Comparison of ENCODE assay signal across 29 cellular contexts in genomic region chr5:88806338-88806737, GRCh38.
"Had no signal": no experiment of that assay in that cellular context is flagged by ENCODE, and none has a peak within 500 bp of the region (broad histone marks: within the 10 kb centered on the region; RNA-seq: fewer than 3 reads in every experiment).

No MANE protein-coding gene starts in this region.

- H3K36me3 ChIP-seq: neutrophil, right lobe of liver, vagina, WERI-Rb-1 had no signal

- ATAC-seq: esophagus mucosa; heart right ventricle; left lung; lower lobe of right lung; mucosa of descending colon; right lobe of liver; stimulated activated naive CD8-positive, alpha-beta T cell treated with anti-CD3 and anti-CD28 coated beads, Interleukin-15, amount 100 ng/mL, for 72 hours; T-helper 17 cell had no signal

- DNase-seq: activated CD4-positive, alpha-beta memory T cell treated with anti-CD3 and anti-CD28 coated beads for 36 hours; activated CD4-positive, alpha-beta T cell treated with anti-CD3 and anti-CD28 coated beads, Interleukin-2, amount 10 ng/mL, durations not matched to agents 24 days and 14 days; activated CD4-positive, CD25-positive, alpha-beta regulatory T cell treated with anti-CD3 and anti-CD28 coated beads, Interleukin-2, amount 50 U/mL, for 72 hours; activated CD8-positive, alpha-beta memory T cell treated with anti-CD3 and anti-CD28 coated beads, Interleukin-2, amount 50 U/mL, for 48 hours; activated gamma-delta T cell; activated naive CD4-positive, alpha-beta T cell treated with anti-CD3 and anti-CD28 coated beads, Interleukin-2, amount 50 U/mL, for 16 hours; activated T-cell treated with anti-CD3 and anti-CD28 coated beads, Interleukin-2, amount 50 U/mL, for 24 hours; amygdala; caudate nucleus; cortex of kidney; foreskin fibroblast; heart right ventricle; kidney glomerular epithelial cell; left lung; lower lobe of right lung; mesendoderm; mucosa of descending colon; right lobe of liver; stimulated activated CD4-positive, alpha-beta T cell treated with anti-CD3 and anti-CD28 coated beads, Interleukin-2, amount 100 ng/mL, for 48 hours; stimulated activated naive CD8-positive, alpha-beta T cell treated with anti-CD3 and anti-CD28 coated beads, Interleukin-15, amount 100 ng/mL, for 72 hours; substantia nigra; T-helper 17 cell; T1000; upper lobe of left lung; WERI-Rb-1 had no signal

- H3K27ac ChIP-seq: left lung, lower lobe of right lung, neutrophil, right lobe of liver, upper lobe of left lung, vagina, WERI-Rb-1 had no signal

- H3K36me3 Mint-ChIP-seq: activated CD4-positive, alpha-beta memory T cell treated with anti-CD3 and anti-CD28 coated beads for 36 hours had no signal

- H3K27me3 ChIP-seq: heart right ventricle, left lung, neutrophil, right lobe of liver, upper lobe of left lung, vagina had no signal

- H3K9me3 ChIP-seq: heart right ventricle, left lung, lower lobe of right lung, mucosa of descending colon, neutrophil, right lobe of liver, upper lobe of left lung, vagina had no signal

- H3K9me3 Mint-ChIP-seq: activated CD4-positive, alpha-beta memory T cell treated with anti-CD3 and anti-CD28 coated beads for 36 hours; activated CD4-positive, alpha-beta T cell treated with anti-CD3 and anti-CD28 coated beads, Interleukin-2, amount 10 ng/mL, durations not matched to agents 24 days and 14 days; activated T-cell treated with anti-CD3 and anti-CD28 coated beads, Interleukin-2, amount 50 U/mL, for 24 hours; nephron; stimulated activated naive CD8-positive, alpha-beta T cell treated with anti-CD3 and anti-CD28 coated beads, Interleukin-15, amount 100 ng/mL, for 72 hours had no signal

- H3K4me1 Mint-ChIP-seq: activated CD4-positive, alpha-beta T cell treated with anti-CD3 and anti-CD28 coated beads, Interleukin-2, amount 10 ng/mL, durations not matched to agents 24 days and 14 days; nephron had no signal

- H3K4me1 ChIP-seq: lower lobe of right lung, right lobe of liver, upper lobe of left lung, vagina had no signal

- H3K4me3 ChIP-seq: heart right ventricle, left lung, lower lobe of right lung, mucosa of descending colon, right lobe of liver, upper lobe of left lung, vagina had no signal

- H3K4me3 Mint-ChIP-seq: activated CD4-positive, alpha-beta memory T cell treated with anti-CD3 and anti-CD28 coated beads for 36 hours; activated CD4-positive, alpha-beta T cell treated with anti-CD3 and anti-CD28 coated beads, Interleukin-2, amount 10 ng/mL, durations not matched to agents 24 days and 14 days; activated T-cell treated with anti-CD3 and anti-CD28 coated beads, Interleukin-2, amount 50 U/mL, for 24 hours; nephron; stimulated activated naive CD8-positive, alpha-beta T cell treated with anti-CD3 and anti-CD28 coated beads, Interleukin-15, amount 100 ng/mL, for 72 hours; T-helper 17 cell had no signal

- H3K27ac Mint-ChIP-seq: activated CD4-positive, alpha-beta memory T cell treated with anti-CD3 and anti-CD28 coated beads for 36 hours; activated CD4-positive, alpha-beta T cell treated with anti-CD3 and anti-CD28 coated beads, Interleukin-2, amount 10 ng/mL, durations not matched to agents 24 days and 14 days; activated T-cell treated with anti-CD3 and anti-CD28 coated beads, Interleukin-2, amount 50 U/mL, for 24 hours; stimulated activated naive CD8-positive, alpha-beta T cell treated with anti-CD3 and anti-CD28 coated beads, Interleukin-15, amount 100 ng/mL, for 72 hours; T-helper 17 cell had no signal
